In genomic region chr9:93134018-93134739, GRCh38 we compare ENCODE assay signal across 2 cellular contexts.
TF ChIP-seq lines count a peak whose summit lies in the region.

A gene with protein sequence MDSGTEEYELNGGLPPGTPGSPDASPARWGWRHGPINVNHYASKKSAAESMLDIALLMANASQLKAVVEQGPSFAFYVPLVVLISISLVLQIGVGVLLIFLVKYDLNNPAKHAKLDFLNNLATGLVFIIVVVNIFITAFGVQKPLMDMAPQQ (minus strand): TSS chr9:93134251. CDS start chr9:93134217, 34 bp downstream.

TF ChIP-seq in Ishikawa, 13 proteins besides CTCF, POLR2A, EP300 and RAD21 (continued from another document):
- TF ChIP-seq, protein P1, sequence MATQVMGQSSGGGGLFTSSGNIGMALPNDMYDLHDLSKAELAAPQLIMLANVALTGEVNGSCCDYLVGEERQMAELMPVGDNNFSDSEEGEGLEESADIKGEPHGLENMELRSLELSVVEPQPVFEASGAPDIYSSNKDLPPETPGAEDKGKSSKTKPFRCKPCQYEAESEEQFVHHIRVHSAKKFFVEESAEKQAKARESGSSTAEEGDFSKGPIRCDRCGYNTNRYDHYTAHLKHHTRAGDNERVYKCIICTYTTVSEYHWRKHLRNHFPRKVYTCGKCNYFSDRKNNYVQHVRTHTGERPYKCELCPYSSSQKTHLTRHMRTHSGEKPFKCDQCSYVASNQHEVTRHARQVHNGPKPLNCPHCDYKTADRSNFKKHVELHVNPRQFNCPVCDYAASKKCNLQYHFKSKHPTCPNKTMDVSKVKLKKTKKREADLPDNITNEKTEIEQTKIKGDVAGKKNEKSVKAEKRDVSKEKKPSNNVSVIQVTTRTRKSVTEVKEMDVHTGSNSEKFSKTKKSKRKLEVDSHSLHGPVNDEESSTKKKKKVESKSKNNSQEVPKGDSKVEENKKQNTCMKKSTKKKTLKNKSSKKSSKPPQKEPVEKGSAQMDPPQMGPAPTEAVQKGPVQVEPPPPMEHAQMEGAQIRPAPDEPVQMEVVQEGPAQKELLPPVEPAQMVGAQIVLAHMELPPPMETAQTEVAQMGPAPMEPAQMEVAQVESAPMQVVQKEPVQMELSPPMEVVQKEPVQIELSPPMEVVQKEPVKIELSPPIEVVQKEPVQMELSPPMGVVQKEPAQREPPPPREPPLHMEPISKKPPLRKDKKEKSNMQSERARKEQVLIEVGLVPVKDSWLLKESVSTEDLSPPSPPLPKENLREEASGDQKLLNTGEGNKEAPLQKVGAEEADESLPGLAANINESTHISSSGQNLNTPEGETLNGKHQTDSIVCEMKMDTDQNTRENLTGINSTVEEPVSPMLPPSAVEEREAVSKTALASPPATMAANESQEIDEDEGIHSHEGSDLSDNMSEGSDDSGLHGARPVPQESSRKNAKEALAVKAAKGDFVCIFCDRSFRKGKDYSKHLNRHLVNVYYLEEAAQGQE (IDR thresholded peaks at IDR 0.05; ENCODE audit: low read depth), result no peak
- TF ChIP-seq TEAD4 (IDR thresholded peaks at IDR 0.05), result 0 out of 2 replicates have a peak, but pooled peaks have one; percentile 5
- TF ChIP-seq TCF12 (IDR thresholded peaks at IDR 0.05; ENCODE audit: low read depth), result peak; percentile 17; the same call in 1 of the 2 replicates
- TF ChIP-seq ZBTB7A (IDR thresholded peaks at IDR 0.05; ENCODE audit: low read depth), result peak; percentile 94
- TF ChIP-seq CEBPB (IDR thresholded peaks at IDR 0.05), result no peak
- TF ChIP-seq EGR1 (IDR thresholded peaks at IDR 0.05), result peak; percentile 84
- peak; percentile 39; the same call in 1 of the 2 replicates for TF ChIP-seq TAF1 (IDR thresholded peaks at IDR 0.05; ENCODE audit: low read depth)

TF ChIP-seq in K562, 482 proteins besides CTCF, POLR2A, EP300 and RAD21 (continued from another document and continues in another):
- TF ChIP-seq, protein P2, sequence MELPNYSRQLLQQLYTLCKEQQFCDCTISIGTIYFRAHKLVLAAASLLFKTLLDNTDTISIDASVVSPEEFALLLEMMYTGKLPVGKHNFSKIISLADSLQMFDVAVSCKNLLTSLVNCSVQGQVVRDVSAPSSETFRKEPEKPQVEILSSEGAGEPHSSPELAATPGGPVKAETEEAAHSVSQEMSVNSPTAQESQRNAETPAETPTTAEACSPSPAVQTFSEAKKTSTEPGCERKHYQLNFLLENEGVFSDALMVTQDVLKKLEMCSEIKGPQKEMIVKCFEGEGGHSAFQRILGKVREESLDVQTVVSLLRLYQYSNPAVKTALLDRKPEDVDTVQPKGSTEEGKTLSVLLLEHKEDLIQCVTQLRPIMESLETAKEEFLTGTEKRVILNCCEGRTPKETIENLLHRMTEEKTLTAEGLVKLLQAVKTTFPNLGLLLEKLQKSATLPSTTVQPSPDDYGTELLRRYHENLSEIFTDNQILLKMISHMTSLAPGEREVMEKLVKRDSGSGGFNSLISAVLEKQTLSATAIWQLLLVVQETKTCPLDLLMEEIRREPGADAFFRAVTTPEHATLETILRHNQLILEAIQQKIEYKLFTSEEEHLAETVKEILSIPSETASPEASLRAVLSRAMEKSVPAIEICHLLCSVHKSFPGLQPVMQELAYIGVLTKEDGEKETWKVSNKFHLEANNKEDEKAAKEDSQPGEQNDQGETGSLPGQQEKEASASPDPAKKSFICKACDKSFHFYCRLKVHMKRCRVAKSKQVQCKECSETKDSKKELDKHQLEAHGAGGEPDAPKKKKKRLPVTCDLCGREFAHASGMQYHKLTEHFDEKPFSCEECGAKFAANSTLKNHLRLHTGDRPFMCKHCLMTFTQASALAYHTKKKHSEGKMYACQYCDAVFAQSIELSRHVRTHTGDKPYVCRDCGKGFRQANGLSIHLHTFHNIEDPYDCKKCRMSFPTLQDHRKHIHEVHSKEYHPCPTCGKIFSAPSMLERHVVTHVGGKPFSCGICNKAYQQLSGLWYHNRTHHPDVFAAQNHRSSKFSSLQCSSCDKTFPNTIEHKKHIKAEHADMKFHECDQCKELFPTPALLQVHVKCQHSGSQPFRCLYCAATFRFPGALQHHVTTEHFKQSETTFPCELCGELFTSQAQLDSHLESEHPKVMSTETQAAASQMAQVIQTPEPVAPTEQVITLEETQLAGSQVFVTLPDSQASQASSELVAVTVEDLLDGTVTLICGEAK (IDR thresholded peaks at IDR 0.05), result 0 out of 2 replicates have a peak, but pooled peaks have one; percentile 16
- TF ChIP-seq, protein P2 (CRISPR knock-in tag; IDR thresholded peaks at IDR 0.05), result no peak
- TF ChIP-seq EGR1 (conservative IDR thresholded peaks at IDR 0.05), result peak; percentile 82
- TF ChIP-seq, protein P3, sequence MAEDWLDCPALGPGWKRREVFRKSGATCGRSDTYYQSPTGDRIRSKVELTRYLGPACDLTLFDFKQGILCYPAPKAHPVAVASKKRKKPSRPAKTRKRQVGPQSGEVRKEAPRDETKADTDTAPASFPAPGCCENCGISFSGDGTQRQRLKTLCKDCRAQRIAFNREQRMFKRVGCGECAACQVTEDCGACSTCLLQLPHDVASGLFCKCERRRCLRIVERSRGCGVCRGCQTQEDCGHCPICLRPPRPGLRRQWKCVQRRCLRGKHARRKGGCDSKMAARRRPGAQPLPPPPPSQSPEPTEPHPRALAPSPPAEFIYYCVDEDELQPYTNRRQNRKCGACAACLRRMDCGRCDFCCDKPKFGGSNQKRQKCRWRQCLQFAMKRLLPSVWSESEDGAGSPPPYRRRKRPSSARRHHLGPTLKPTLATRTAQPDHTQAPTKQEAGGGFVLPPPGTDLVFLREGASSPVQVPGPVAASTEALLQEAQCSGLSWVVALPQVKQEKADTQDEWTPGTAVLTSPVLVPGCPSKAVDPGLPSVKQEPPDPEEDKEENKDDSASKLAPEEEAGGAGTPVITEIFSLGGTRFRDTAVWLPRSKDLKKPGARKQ (CRISPR knock-in tag; IDR thresholded peaks at IDR 0.05), result no peak
- no peak for TF ChIP-seq NCOA4 (IDR thresholded peaks at IDR 0.05; ENCODE audit: partially characterized antibody)
- 0 out of 2 replicates have a peak, but pooled peaks have one; percentile 17 for TF ChIP-seq E2F3 (CRISPR knock-in tag; IDR thresholded peaks at IDR 0.05)
- peak; percentile 18; the same call in 1 of the 2 replicates for TF ChIP-seq FOXP4 (CRISPR knock-in tag; IDR thresholded peaks at IDR 0.05; ENCODE audit: borderline replicate concordance)
- peak; percentile 23; the same call in 1 of the 2 replicates for TF ChIP-seq TFAP4 (CRISPR knock-in tag; IDR thresholded peaks at IDR 0.05; ENCODE audit: borderline replicate concordance)
- TF ChIP-seq FOXP1 (CRISPR knock-in tag; IDR thresholded peaks at IDR 0.05), result 0 out of 2 replicates have a peak, but pooled peaks have one; percentile 55
- TF ChIP-seq SUPT5H (IDR thresholded peaks at IDR 0.05), result peak; percentile 57; the same call in 1 of the 2 replicates
- TF ChIP-seq GABPB2 (CRISPR knock-in tag; conservative IDR thresholded peaks at IDR 0.05), result no peak
- no peak for TF ChIP-seq ZBTB12 (CRISPR knock-in tag; IDR thresholded peaks at IDR 0.05)
- TF ChIP-seq ZNF696 (CRISPR knock-in tag; conservative IDR thresholded peaks at IDR 0.05), result no peak
- TF ChIP-seq SAFB2 (IDR thresholded peaks at IDR 0.05; ENCODE audit: borderline replicate concordance, low read depth, low read length, severe bottlenecking), result no peak
- TF ChIP-seq ZBTB7A (IDR thresholded peaks at IDR 0.05; ENCODE audit: borderline replicate concordance, control insufficient read depth, low read depth, low read length), result peak; percentile 84; the same call in 1 of the 2 replicates
- 0 out of 2 replicates have a peak, but pooled peaks have one; percentile 26 for TF ChIP-seq THAP12 (CRISPR knock-in tag; IDR thresholded peaks at IDR 0.05)
- TF ChIP-seq POLR2G (IDR thresholded peaks at IDR 0.05; ENCODE audit: low read depth, low read length), result peak; percentile 83
- TF ChIP-seq PML (IDR thresholded peaks at IDR 0.05; ENCODE audit: low read length), result peak; percentile 33; the same call in 1 of the 2 replicates
- TF ChIP-seq ZFX (CRISPR knock-in tag; IDR thresholded peaks at IDR 0.05), result peak; percentile 94
- TF ChIP-seq TEAD1 (CRISPR knock-in tag; IDR thresholded peaks at IDR 0.05), result peak in 1 of 2 experiments; percentile 43; a peak in 1 of 4 replicates
- no peak for TF ChIP-seq RNF2 (IDR thresholded peaks at IDR 0.05)
- TF ChIP-seq ZNF778 (CRISPR knock-in tag; IDR thresholded peaks at IDR 0.05), result no peak
- peak in 1 of 2 experiments; percentile 32; a peak in 1 of 4 replicates for TF ChIP-seq SIN3A (IDR thresholded peaks at IDR 0.05; ENCODE audit: borderline replicate concordance in 2 of 2, control insufficient read depth in 1 of 2, low read depth in 2 of 2, low read length in 2 of 2)
- TF ChIP-seq GABPB1 (CRISPR knock-in tag; IDR thresholded peaks at IDR 0.05), result no peak
